19 cellular contexts compared by ENCODE assay signal in genomic region chr2:98500561-98500960, GRCh38. TPM values are rescaled to one million over a fixed set of nuclear protein-coding genes. Genes with fewer than 3 reads are reported as not detected.
A peak's percentile ranks its signal among the peaks of the same experiment; 100 is the strongest.
DNase-seq lines count a peak whose midpoint lies in the region; ATAC-seq and TF ChIP-seq lines count a peak whose summit lies in the region.
"Had no signal": no experiment of that assay in that cellular context is flagged by ENCODE, and none has a peak within 500 bp of the region (broad histone marks: within the 10 kb centered on the region; RNA-seq: fewer than 3 reads in every experiment).

No MANE protein-coding gene starts in this region.

- H3K9me3 ChIP-seq in naive thymus-derived CD4-positive, alpha-beta T cell (ENCODE audit: control insufficient read depth in 2 of 3, low read length in 3 of 3): peaks cover 0 to 11% (median 6%) of the 10 kb centered on the region in 3 experiments

- H3K4me3 Mint-ChIP-seq in activated naive CD4-positive, alpha-beta T cell treated with anti-CD3 and anti-CD28 coated beads, Interleukin-2, amount 50 U/mL, for 24 hours: peak overlapping the region; percentile 23
- H3K4me3 Mint-ChIP-seq in activated naive CD4-positive, alpha-beta T cell treated with anti-CD3 and anti-CD28 coated beads, Interleukin-2, amount 10 ng/mL, durations not matched to agents 7 days and 5 days: no peak overlapping the region
- no peak overlapping the region for H3K4me3 Mint-ChIP-seq in T-cell
- peak overlapping the region in 4 of 10 donors; percentile 7 to 32 (median 24) for H3K4me3 Mint-ChIP-seq in naive thymus-derived CD4-positive, alpha-beta T cell
- H3K4me3 Mint-ChIP-seq in stimulated activated effector memory CD8-positive, alpha-beta T cell treated with anti-CD3 and anti-CD28 coated beads, Interleukin-12 subunit alpha, Interleukin-12 subunit beta, amount 100 ng/mL, for 72 hours: no peak overlapping the region
- H3K4me3 Mint-ChIP-seq: CD14-positive monocyte had no signal

- no peaks in the 10 kb centered on the region for H3K9me3 Mint-ChIP-seq in activated naive CD4-positive, alpha-beta T cell treated with anti-CD3 and anti-CD28 coated beads, Interleukin-2, amount 50 U/mL, for 24 hours
- peaks cover 27% of the 10 kb centered on the region for H3K9me3 Mint-ChIP-seq in activated naive CD4-positive, alpha-beta T cell treated with anti-CD3 and anti-CD28 coated beads, Interleukin-2, amount 10 ng/mL, durations not matched to agents 7 days and 5 days
- peaks cover 3 to 11% (median 9%) of the 10 kb centered on the region in 3 donors for H3K9me3 Mint-ChIP-seq in T-cell
- peaks cover 3 to 23% (median 13%) of the 10 kb centered on the region in 11 donors for H3K9me3 Mint-ChIP-seq in naive thymus-derived CD4-positive, alpha-beta T cell
- H3K9me3 Mint-ChIP-seq in stimulated activated effector memory CD8-positive, alpha-beta T cell treated with anti-CD3 and anti-CD28 coated beads, Interleukin-12 subunit alpha, Interleukin-12 subunit beta, amount 100 ng/mL, for 72 hours: peaks cover 6% of the 10 kb centered on the region

- H3K27ac ChIP-seq in naive thymus-derived CD4-positive, alpha-beta T cell (ENCODE audit: low read depth, low read length): no peak overlapping the region
- H3K27ac ChIP-seq: A549, GM23248 had no signal

- peaks cover 0 to 22% (median 0%) of the 10 kb centered on the region in 3 experiments for H3K36me3 ChIP-seq in naive thymus-derived CD4-positive, alpha-beta T cell (ENCODE audit: control insufficient read depth in 2 of 3, insufficient read depth in 3 of 3, low read length in 3 of 3)

- CTCF ChIA-PET in activated naive CD4-positive, alpha-beta T cell treated with anti-CD3 and anti-CD28 coated beads, Interleukin-2, amount 10 ng/mL, durations not matched to agents 7 days and 5 days (lab: Charles Lee): no interaction called here
- CTCF ChIA-PET in T-cell (lab: Charles Lee): no interaction called here
- CTCF ChIA-PET in naive thymus-derived CD4-positive, alpha-beta T cell (lab: Charles Lee): interaction anchor here (1.6 kb wide), 1 partner anchor 13 kb away, joined by 7 read pairs; no protein-coding TSS in a partner anchor

- H3K4me1 Mint-ChIP-seq in activated naive CD4-positive, alpha-beta T cell treated with anti-CD3 and anti-CD28 coated beads, Interleukin-2, amount 50 U/mL, for 24 hours: peaks cover 78% of the 10 kb centered on the region
- H3K4me1 Mint-ChIP-seq in activated naive CD4-positive, alpha-beta T cell treated with anti-CD3 and anti-CD28 coated beads, Interleukin-2, amount 10 ng/mL, durations not matched to agents 7 days and 5 days: peaks cover 49% of the 10 kb centered on the region
- H3K4me1 Mint-ChIP-seq in T-cell: peaks cover 80 to 85% (median 85%) of the 10 kb centered on the region in 3 donors
- peaks cover 50 to 92% (median 88%) of the 10 kb centered on the region in 7 donors for H3K4me1 Mint-ChIP-seq in naive thymus-derived CD4-positive, alpha-beta T cell
- peaks cover 82% of the 10 kb centered on the region for H3K4me1 Mint-ChIP-seq in stimulated activated effector memory CD8-positive, alpha-beta T cell treated with anti-CD3 and anti-CD28 coated beads, Interleukin-12 subunit alpha, Interleukin-12 subunit beta, amount 100 ng/mL, for 72 hours

- DNase-seq in activated naive CD4-positive, alpha-beta T cell treated with anti-CD3 and anti-CD28 coated beads, Interleukin-2, amount 10 ng/mL, durations not matched to agents 7 days and 5 days: no peak
- DNase-seq in T-cell (no peak), OCI-M2 (lab: John Stamatoyannopoulos, UW; ENCODE audit: unreplicated experiment) (no peak), omental fat pad (ENCODE audit: low spot score) (no peak)
- no peak for DNase-seq in naive thymus-derived CD4-positive, alpha-beta T cell
- no peak for DNase-seq in stimulated activated effector memory CD8-positive, alpha-beta T cell treated with anti-CD3 and anti-CD28 coated beads, Interleukin-12 subunit alpha, Interleukin-12 subunit beta, amount 100 ng/mL, for 72 hours (ENCODE audit: low spot score in 2 of 2)
- DNase-seq: DMS79 treated with DMSO at 0.1 percent for 48 hours, GDM1, GM23248, NCI-H1105 treated with DMSO at 0.1 percent for 48 hours, NCI-H1930, NCI-H2171 treated with DMSO at 0.1 percent for 48 hours, NCI-H774, SHP77 treated with DMSO at 0.1 percent for 48 hours had no signal

- H3K27me3 ChIP-seq in naive thymus-derived CD4-positive, alpha-beta T cell (ENCODE audit: control insufficient read depth in 2 of 2, insufficient read depth in 2 of 2, low read length in 2 of 2): no peaks in the 10 kb centered on the region

- POLR2A ChIA-PET in T-cell (lab: Charles Lee): no interaction called here
- POLR2A ChIA-PET in naive thymus-derived CD4-positive, alpha-beta T cell (lab: Charles Lee): interaction anchor here (1.2 kb wide), 1 partner anchor 9 kb away, joined by 3 read pairs; no protein-coding TSS in a partner anchor

- intact Hi-C loops in naive thymus-derived CD4-positive, alpha-beta T cell (cut with micrococcal nuclease): no loop called here

- peak overlapping the region; percentile 83 for H3K27ac Mint-ChIP-seq in activated naive CD4-positive, alpha-beta T cell treated with anti-CD3 and anti-CD28 coated beads, Interleukin-2, amount 50 U/mL, for 24 hours
- H3K27ac Mint-ChIP-seq in activated naive CD4-positive, alpha-beta T cell treated with anti-CD3 and anti-CD28 coated beads, Interleukin-2, amount 10 ng/mL, durations not matched to agents 7 days and 5 days: no peak overlapping the region
- H3K27ac Mint-ChIP-seq in T-cell: peak overlapping the region; percentile 13 to 77
- peak overlapping the region in 8 of 9 donors; percentile 43 to 89 (median 70) for H3K27ac Mint-ChIP-seq in naive thymus-derived CD4-positive, alpha-beta T cell
- peak overlapping the region; percentile 70 for H3K27ac Mint-ChIP-seq in stimulated activated effector memory CD8-positive, alpha-beta T cell treated with anti-CD3 and anti-CD28 coated beads, Interleukin-12 subunit alpha, Interleukin-12 subunit beta, amount 100 ng/mL, for 72 hours

- H3K4me3 ChIP-seq in naive thymus-derived CD4-positive, alpha-beta T cell (ENCODE audit: low read length): no peak overlapping the region
- H3K4me3 ChIP-seq: A549, GM23248, K562 had no signal

- H3K36me3 Mint-ChIP-seq in activated naive CD4-positive, alpha-beta T cell treated with anti-CD3 and anti-CD28 coated beads, Interleukin-2, amount 50 U/mL, for 24 hours: peaks cover 20% of the 10 kb centered on the region
- H3K36me3 Mint-ChIP-seq in activated naive CD4-positive, alpha-beta T cell treated with anti-CD3 and anti-CD28 coated beads, Interleukin-2, amount 10 ng/mL, durations not matched to agents 7 days and 5 days: peaks cover 80% of the 10 kb centered on the region
- peaks cover 48% of the 10 kb centered on the region for H3K36me3 Mint-ChIP-seq in T-cell
- H3K36me3 Mint-ChIP-seq in naive thymus-derived CD4-positive, alpha-beta T cell: peaks cover 24 to 59% (median 37%) of the 10 kb centered on the region in 5 donors
- H3K36me3 Mint-ChIP-seq in stimulated activated effector memory CD8-positive, alpha-beta T cell treated with anti-CD3 and anti-CD28 coated beads, Interleukin-12 subunit alpha, Interleukin-12 subunit beta, amount 100 ng/mL, for 72 hours: peaks cover 18% of the 10 kb centered on the region

- ATAC-seq in T-cell (replicated peaks in 1 of 4): no peak
- no peak for ATAC-seq in naive thymus-derived CD4-positive, alpha-beta T cell
- ATAC-seq in stimulated activated effector memory CD8-positive, alpha-beta T cell treated with anti-CD3 and anti-CD28 coated beads, Interleukin-12 subunit alpha, Interleukin-12 subunit beta, amount 100 ng/mL, for 72 hours: no peak
- ATAC-seq in HG02642 (IDR thresholded peaks at IDR 0.05; ENCODE audit: poor library complexity, unreplicated experiment): no peak
- ATAC-seq in omental fat pad (ENCODE audit: low FRiP score): no peak
- ATAC-seq: A549, K562 had no signal

- no peaks in the 10 kb centered on the region for H3K27me3 Mint-ChIP-seq in activated naive CD4-positive, alpha-beta T cell treated with anti-CD3 and anti-CD28 coated beads, Interleukin-2, amount 50 U/mL, for 24 hours
- H3K27me3 Mint-ChIP-seq in activated naive CD4-positive, alpha-beta T cell treated with anti-CD3 and anti-CD28 coated beads, Interleukin-2, amount 10 ng/mL, durations not matched to agents 7 days and 5 days: no peaks in the 10 kb centered on the region
- no peaks in the 10 kb centered on the region for H3K27me3 Mint-ChIP-seq in T-cell
- H3K27me3 Mint-ChIP-seq in naive thymus-derived CD4-positive, alpha-beta T cell: no peaks in the 10 kb centered on the region

- no peak for TF ChIP-seq CTCF in omental fat pad (IDR thresholded peaks at IDR 0.05)

- peaks cover 23 to 61% of the 10 kb centered on the region in 2 donors for H3K4me1 ChIP-seq in naive thymus-derived CD4-positive, alpha-beta T cell (ENCODE audit: control insufficient read depth in 2 of 2, insufficient read depth in 2 of 2, low read length in 2 of 2)

RNA-seq across cellular contexts. Expression of gene INPP4A, which starts 55.9 kb away (rescaled TPM):
- 100 to 1,000 TPM; 126 to 153 (median 136) TPM for total RNA-seq in T-cell
- total RNA-seq in naive thymus-derived CD4-positive, alpha-beta T cell: 100 to 1,000 TPM; 126 to 165 (median 157) TPM
- polyA plus RNA-seq in naive thymus-derived CD4-positive, alpha-beta T cell: 10 to 100 TPM; 51.4 to 75.4 TPM
- total RNA-seq in omental fat pad: 10 to 100 TPM; 19.6 to 32.2 (median 28.0) TPM
